ENCODE assay signal across 32 cellular contexts in genomic region chr12:42648061-42648460, GRCh38.
"Had no signal": no experiment of that assay in that cellular context is flagged by ENCODE, and none has a peak within 500 bp of the region (broad histone marks: within the 10 kb centered on the region; RNA-seq: fewer than 3 reads in every experiment).

No MANE protein-coding gene starts in this region.

- H3K27me3 Mint-ChIP-seq: progenitor cell of endocrine pancreas had no signal

- H3K4me1 ChIP-seq: left lung, lower lobe of right lung, neural progenitor cell, right atrium auricular region, right lobe of liver, stomach, testis, thyroid gland, transverse colon, upper lobe of right lung, uterus had no signal

- H3K4me2 ChIP-seq: neural progenitor cell had no signal

- DNase-seq: hypothalamus; immature natural killer cell; kidney; left colon; left lung; lower lobe of right lung; mammary epithelial cell; mesenchymal stem cell; naive B cell; natural killer cell; nephron progenitor cell; occipital lobe; ovary; right lobe of liver; stimulated activated CD4-positive, alpha-beta T cell treated with anti-CD3 and anti-CD28 coated beads, Interleukin-12 subunit alpha, Interleukin-12 subunit beta, amount 100 ng/mL, for 4 hours; stimulated activated CD4-positive, alpha-beta T cell treated with anti-CD3 and anti-CD28 coated beads, Interleukin-15, amount 100 ng/mL, for 24 hours; stimulated activated CD4-positive, alpha-beta T cell treated with anti-CD3 and anti-CD28 coated beads, Interleukin-2, amount 100 ng/mL, for 24 hours; stimulated activated CD4-positive, alpha-beta T cell treated with anti-CD3 and anti-CD28 coated beads, Interleukin-4, amount 100 ng/mL, for 1 hour; stimulated activated naive B cell treated with anti-CD40 and anti-IgM and Interleukin-4, amounts not matched to agents 10 μg/mL and 1 μg/mL and 100 μg/mL, for 72 hours; stimulated activated naive CD8-positive, alpha-beta T cell treated with anti-CD3 and anti-CD28 coated beads, Interleukin-15, Interleukin-2, amounts not matched to agents 100 U/mL and 50 U/mL, for 24 hours; stomach; testis; thyroid gland; transverse colon; upper lobe of right lung; uterus had no signal

- H3K27ac Mint-ChIP-seq: immature natural killer cell; naive B cell; natural killer cell; nephron progenitor cell; neural progenitor cell; progenitor cell of endocrine pancreas; stimulated activated naive B cell treated with anti-CD40 and anti-IgM and Interleukin-4, amounts not matched to agents 10 μg/mL and 1 μg/mL and 100 μg/mL, for 72 hours had no signal

- H3K27me3 ChIP-seq: left lung, neural progenitor cell, neutrophil, ovary, right atrium auricular region, right lobe of liver, stomach, testis, thyroid gland, transverse colon, upper lobe of right lung, uterus had no signal

- H3K27ac ChIP-seq: left lung, lower lobe of right lung, neural progenitor cell, neutrophil, ovary, right atrium auricular region, right lobe of liver, skin epidermis, stomach, testis, thyroid gland, transverse colon, upper lobe of right lung, uterus had no signal

- H3K4me3 ChIP-seq: left lung, lower lobe of right lung, neural progenitor cell, ovary, right atrium auricular region, right lobe of liver, skin epidermis, stomach, testis, thyroid gland, transverse colon, upper lobe of right lung, uterus had no signal

- H3K9ac ChIP-seq: neural progenitor cell had no signal

- H2AFZ ChIP-seq: neural progenitor cell had no signal

- H3K36me3 Mint-ChIP-seq: immature natural killer cell; naive B cell; natural killer cell; neural progenitor cell; stimulated activated naive B cell treated with anti-CD40 and anti-IgM and Interleukin-4, amounts not matched to agents 10 μg/mL and 1 μg/mL and 100 μg/mL, for 72 hours had no signal

- H3K4me1 Mint-ChIP-seq: immature natural killer cell; naive B cell; natural killer cell; nephron progenitor cell; neural progenitor cell; stimulated activated naive B cell treated with anti-CD40 and anti-IgM and Interleukin-4, amounts not matched to agents 10 μg/mL and 1 μg/mL and 100 μg/mL, for 72 hours had no signal

- H3K9me3 Mint-ChIP-seq: neural progenitor cell; stimulated activated naive B cell treated with anti-CD40 and anti-IgM and Interleukin-4, amounts not matched to agents 10 μg/mL and 1 μg/mL and 100 μg/mL, for 72 hours had no signal

- H3K9me3 ChIP-seq: left lung, lower lobe of right lung, neutrophil, ovary, right atrium auricular region, right lobe of liver, stomach, testis, thyroid gland, transverse colon, upper lobe of right lung, uterus had no signal

- H3K36me3 ChIP-seq: left lung, lower lobe of right lung, neural progenitor cell, neutrophil, ovary, right atrium auricular region, right lobe of liver, stomach, thyroid gland, transverse colon, upper lobe of right lung, uterus had no signal

- ATAC-seq: left colon; left lung; lower lobe of right lung; natural killer cell; right lobe of liver; stimulated activated naive B cell treated with anti-CD40 and anti-IgM and Interleukin-4, amounts not matched to agents 10 μg/mL and 1 μg/mL and 100 μg/mL, for 72 hours; stimulated activated naive CD8-positive, alpha-beta T cell treated with anti-CD3 and anti-CD28 coated beads, Interleukin-15, Interleukin-2, amounts not matched to agents 100 U/mL and 50 U/mL, for 24 hours; upper lobe of right lung had no signal

- H3K4me3 Mint-ChIP-seq: immature natural killer cell; naive B cell; natural killer cell; nephron progenitor cell; neural progenitor cell; stimulated activated naive B cell treated with anti-CD40 and anti-IgM and Interleukin-4, amounts not matched to agents 10 μg/mL and 1 μg/mL and 100 μg/mL, for 72 hours had no signal

- FAIRE-seq: islet of Langerhans had no signal
